14 cellular contexts compared by ENCODE assay signal in genomic region chr11:73322986-73323306, GRCh38. TPM values are rescaled to one million over a fixed set of nuclear protein-coding genes. Genes with fewer than 3 reads are reported as not detected.
DNase-seq lines count a peak whose midpoint lies in the region; ATAC-seq and TF ChIP-seq lines count a peak whose summit lies in the region.
"Had no signal": no experiment of that assay in that cellular context is flagged by ENCODE, and none has a peak within 500 bp of the region (broad histone marks: within the 10 kb centered on the region; RNA-seq: fewer than 3 reads in every experiment).

No MANE protein-coding gene starts in this region.

- BruUV-seq in A673 (replicated peaks; lab: Mats Ljungman, UMichigan): no TSS peak

- no peak overlapping the region for H3K27ac Mint-ChIP-seq in activated CD4-positive, alpha-beta memory T cell treated with anti-CD3 and anti-CD28 coated beads for 36 hours
- H3K27ac Mint-ChIP-seq: activated naive CD8-positive, alpha-beta T cell treated with anti-CD3 and anti-CD28 coated beads, Interleukin-2, amount 10 ng/mL, durations not matched to agents 7 days and 5 days had no signal

- H3K27me3 ChIP-seq in A673 (replicated peaks; ENCODE audit: insufficient read depth, low read depth, low read length, poor library complexity) (no peaks in the 10 kb centered on the region), right atrium auricular region (no peaks in the 10 kb centered on the region), prostate gland (replicated peaks; ENCODE audit: insufficient read depth) (no peaks in the 10 kb centered on the region)

- DNase-seq in A673 (ENCODE audit: low spot score) (no peak), right atrium auricular region (ENCODE audit: low spot score) (no peak), prostate gland (ENCODE audit: low spot score) (no peak), DMS53 treated with DMSO at 0.1 percent for 48 hours (lab: John Stamatoyannopoulos, UW; ENCODE audit: unreplicated experiment) (no peak), RKO (ENCODE audit: low spot score) (no peak)
- no peak for DNase-seq in activated CD4-positive, alpha-beta memory T cell treated with anti-CD3 and anti-CD28 coated beads for 36 hours
- DNase-seq: activated CD4-positive, alpha-beta T cell treated with anti-CD3 and anti-CD28 coated beads, Interleukin-2, amount 50 U/mL, for 4 hours; activated naive CD8-positive, alpha-beta T cell treated with anti-CD3 and anti-CD28 coated beads, Interleukin-2, amount 10 ng/mL, durations not matched to agents 7 days and 5 days; GOT3; NCI-H524 had no signal

- H3K4me1 Mint-ChIP-seq in activated CD4-positive, alpha-beta memory T cell treated with anti-CD3 and anti-CD28 coated beads for 36 hours (ENCODE audit: low read depth): peaks cover 6% of the 10 kb centered on the region

- TF ChIP-seq CTCF in A673 (conservative IDR thresholded peaks at IDR 0.05; ENCODE audit: low read depth, low read length): no peak
- no peak for TF ChIP-seq CTCF in right atrium auricular region (IDR thresholded peaks at IDR 0.05)
- TF ChIP-seq CTCF in prostate gland (IDR thresholded peaks at IDR 0.05): no peak

- no peaks in the 10 kb centered on the region for H3K9me3 Mint-ChIP-seq in activated CD4-positive, alpha-beta memory T cell treated with anti-CD3 and anti-CD28 coated beads for 36 hours
- H3K9me3 Mint-ChIP-seq: activated naive CD8-positive, alpha-beta T cell treated with anti-CD3 and anti-CD28 coated beads, Interleukin-2, amount 10 ng/mL, durations not matched to agents 7 days and 5 days had no signal

- no peaks in the 10 kb centered on the region for H3K36me3 ChIP-seq in A673 (ENCODE audit: insufficient read depth, low read length, poor library complexity, severe bottlenecking)
- H3K36me3 ChIP-seq in right atrium auricular region: no peaks in the 10 kb centered on the region
- no peaks in the 10 kb centered on the region for H3K36me3 ChIP-seq in prostate gland

- no peaks in the 10 kb centered on the region for H3K36me3 Mint-ChIP-seq in activated CD4-positive, alpha-beta memory T cell treated with anti-CD3 and anti-CD28 coated beads for 36 hours
- H3K36me3 Mint-ChIP-seq: activated naive CD8-positive, alpha-beta T cell treated with anti-CD3 and anti-CD28 coated beads, Interleukin-2, amount 10 ng/mL, durations not matched to agents 7 days and 5 days had no signal

- intact Hi-C loops in A673 (cut with micrococcal nuclease; ENCODE audit: unreplicated experiment) (no loop called here), prostate gland (cut with DNase I) (no loop called here)
- intact Hi-C loops in activated CD4-positive, alpha-beta memory T cell treated with anti-CD3 and anti-CD28 coated beads for 36 hours (cut with micrococcal nuclease): no loop called here

- CTCF ChIA-PET in A673 (lab: Charles Lee): no interaction called here
- CTCF ChIA-PET in activated CD4-positive, alpha-beta memory T cell treated with anti-CD3 and anti-CD28 coated beads for 36 hours (lab: Charles Lee): interaction anchor here (0.6 to 2.5 kb wide), 4 partner anchors 12 to 680 kb away, joined by 3 to 11 read pairs (median 6); no protein-coding TSS in a partner anchor

- WGBS in prostate gland: 53% methylated on average over 2 of the region's 2 CpGs

- H3K4me3 ChIP-seq in A673 (ENCODE audit: low read depth, low read length, poor library complexity, severe bottlenecking): no peak overlapping the region
- H3K4me3 ChIP-seq in right atrium auricular region: no peak overlapping the region
- no peak overlapping the region for H3K4me3 ChIP-seq in prostate gland

- POLR2A ChIA-PET in A673 (lab: Charles Lee; ENCODE audit: low non-redundant PET): no interaction called here
- POLR2A ChIA-PET in activated CD4-positive, alpha-beta memory T cell treated with anti-CD3 and anti-CD28 coated beads for 36 hours (lab: Charles Lee): no interaction called here

- H3K27me3 Mint-ChIP-seq in activated CD4-positive, alpha-beta memory T cell treated with anti-CD3 and anti-CD28 coated beads for 36 hours: no peaks in the 10 kb centered on the region
- H3K27me3 Mint-ChIP-seq: activated naive CD8-positive, alpha-beta T cell treated with anti-CD3 and anti-CD28 coated beads, Interleukin-2, amount 10 ng/mL, durations not matched to agents 7 days and 5 days had no signal

- H3K27ac ChIP-seq in A673 (ENCODE audit: low read depth, low read length, poor library complexity, severe bottlenecking): peak overlapping the region; percentile 59
- peak overlapping the region; percentile 77 to 78 for H3K27ac ChIP-seq in right atrium auricular region
- H3K27ac ChIP-seq in prostate gland: peak overlapping the region; percentile 66 to 85
- H3K27ac ChIP-seq: epithelial cell of prostate had no signal

- no peak overlapping the region for H3K4me3 Mint-ChIP-seq in activated CD4-positive, alpha-beta memory T cell treated with anti-CD3 and anti-CD28 coated beads for 36 hours
- H3K4me3 Mint-ChIP-seq: activated naive CD8-positive, alpha-beta T cell treated with anti-CD3 and anti-CD28 coated beads, Interleukin-2, amount 10 ng/mL, durations not matched to agents 7 days and 5 days had no signal

- peaks cover 38% of the 10 kb centered on the region for H3K4me1 ChIP-seq in A673 (ENCODE audit: insufficient read depth, low read length, poor library complexity, severe bottlenecking)
- H3K4me1 ChIP-seq in right atrium auricular region: peaks cover 0 to 99% of the 10 kb centered on the region in 2 donors
- H3K4me1 ChIP-seq in prostate gland (replicated peaks): peaks cover 15% of the 10 kb centered on the region

- TF ChIP-seq POLR2A in prostate gland (IDR thresholded peaks at IDR 0.05): no peak

- ATAC-seq in SK-N-SH treated with all-trans-retinoic acid at 6 μM for 48 hours (peak; percentile 3; the same call in 2 of the 3 replicates), HG02981 (IDR thresholded peaks at IDR 0.05; ENCODE audit: unreplicated experiment) (no peak)

- H3K9me3 ChIP-seq in A673 (ENCODE audit: low read depth, low read length, poor library complexity, severe bottlenecking) (no peaks in the 10 kb centered on the region), right atrium auricular region (no peaks in the 10 kb centered on the region), prostate gland (no peaks in the 10 kb centered on the region)

TF ChIP-seq in SK-N-SH treated with all-trans-retinoic acid at 6 μM for 48 hours, 23 proteins besides CTCF, POLR2A, EP300 and RAD21 (continues in another document):
- TF ChIP-seq CREB5 (CRISPR knock-in tag; IDR thresholded peaks at IDR 0.05; ENCODE audit: low read depth) (no peak), TSHZ2 (CRISPR knock-in tag; IDR thresholded peaks at IDR 0.05) (no peak), BACH2 (CRISPR knock-in tag; IDR thresholded peaks at IDR 0.05; ENCODE audit: borderline replicate concordance) (no peak), ZC3H10 (CRISPR knock-in tag; IDR thresholded peaks at IDR 0.05) (no peak), CSDC2 (CRISPR knock-in tag; IDR thresholded peaks at IDR 0.05) (no peak), RARB (CRISPR knock-in tag; IDR thresholded peaks at IDR 0.05) (no peak), ZNF70 (CRISPR knock-in tag; IDR thresholded peaks at IDR 0.05) (no peak), ISL1 (CRISPR knock-in tag; IDR thresholded peaks at IDR 0.05) (no peak)

RNA-seq across cellular contexts. Expression of gene ARHGEF17, which starts 14.9 kb away (rescaled TPM):
- total RNA-seq in A673 (2021) (24.0 and 32.0 TPM in 2 replicates), right atrium auricular region (10 to 100 TPM; 41.6 to 59.9 TPM), prostate gland (10 to 100 TPM; 34.0 to 66.9 TPM)
- total RNA-seq in activated CD4-positive, alpha-beta memory T cell treated with anti-CD3 and anti-CD28 coated beads for 36 hours: under 1 TPM in 1 of 2 experiments, not detected in 1; 0.07 TPM
- total RNA-seq: activated naive CD8-positive, alpha-beta T cell treated with anti-CD3 and anti-CD28 coated beads, Interleukin-2, amount 10 ng/mL, durations not matched to agents 7 days and 5 days had no signal

RNA-seq across cellular contexts. Expression of gene P2RY6, which starts 50.8 kb away (rescaled TPM):
- total RNA-seq in A673 (2021) (0.43 TPM in 1 of 2 replicates, not detected in the other), right atrium auricular region (1 to 10 TPM in 1 of 2 donors, under 1 TPM in 1; 0.19 to 1.9 TPM), prostate gland (1 to 10 TPM in 1 of 2 donors, under 1 TPM in 1; 0.64 to 3.5 TPM)
- total RNA-seq in activated CD4-positive, alpha-beta memory T cell treated with anti-CD3 and anti-CD28 coated beads for 36 hours: not detected
- total RNA-seq: G401 had no signal

RNA-seq across cellular contexts. Expression of gene RELT, which starts 53.3 kb away (rescaled TPM):
- 16.2 and 20.9 TPM in 2 replicates for total RNA-seq in A673 (2021)
- total RNA-seq in right atrium auricular region: 1 to 10 TPM; 2.0 to 7.0 TPM
- total RNA-seq in prostate gland: 10 to 100 TPM in 1 of 2 donors, under 1 TPM in 1; 0.96 to 10.3 TPM
- total RNA-seq in activated CD4-positive, alpha-beta memory T cell treated with anti-CD3 and anti-CD28 coated beads for 36 hours: 10 to 100 TPM; 18.5 to 18.9 TPM

Comparison
In these comparisons a context has a peak if more than half of its experiments do, and no peak if none do; other contexts are left out.
1. RNA of gene ARHGEF17, which starts 14.9 kb away (total RNA-seq): 34.0 to 66.9 TPM in prostate gland, 41.6 to 59.9 TPM in right atrium auricular region and 24.0 to 32.0 TPM in A673; 0.07 TPM in activated CD4-positive, alpha-beta memory T cell treated with anti-CD3 and anti-CD28 coated beads for 36 hours; every median in the first group is over 10 times any median in the second.
2. Peak in every context shown above with its lines, with median percentiles within 50 percentile points of each other: H3K27ac ChIP-seq.